In genomic region chr3:30343067-30343831, GRCh38 we compare ENCODE assay signal across 16 cellular contexts.
A peak's percentile ranks its signal among the peaks of the same experiment; 100 is the strongest.
DNase-seq lines count a peak whose midpoint lies in the region; ATAC-seq, FAIRE-seq and TF ChIP-seq lines count a peak whose summit lies in the region.
"Had no signal": no experiment of that assay in that cellular context is flagged by ENCODE, and none has a peak within 500 bp of the region (broad histone marks: within the 10 kb centered on the region; RNA-seq: fewer than 3 reads in every experiment).

No MANE protein-coding gene starts in this region.

- DNase-seq in H54 (ENCODE audit: insufficient read length, low spot score) (no peak), astrocyte (ENCODE audit: low read depth) (no peak), kidney glomerular epithelial cell (lab: John Stamatoyannopoulos, UW) (peak; percentile 34), smooth muscle cell (lab: John Stamatoyannopoulos, UW; ENCODE audit: unreplicated experiment) (no peak), DMS153 treated with DMSO at 0.1 percent for 48 hours (lab: John Stamatoyannopoulos, UW; ENCODE audit: unreplicated experiment) (no peak), endodermal cell (no peak), amygdala (lab: John Stamatoyannopoulos, UW) (no peak)
- DNase-seq: activated B cell treated with CpG ODN at 0.5 μM for 24 hours, BE2C, cerebellar nuclear complex, left lung, NCI-H1417 had no signal

- H2AFZ ChIP-seq in astrocyte (ENCODE audit: low read depth, low read length) (no peak overlapping the region), smooth muscle cell (ENCODE audit: low read depth) (no peak overlapping the region)

- H3K27me3 Mint-ChIP-seq in astrocyte (ENCODE audit: low read depth, unreplicated experiment) (no peaks in the 10 kb centered on the region), endodermal cell (ENCODE audit: insufficient read depth) (no peaks in the 10 kb centered on the region)

- H3K4me1 ChIP-seq in astrocyte (ENCODE audit: insufficient read depth, low read length) (peaks cover 47% of the 10 kb centered on the region), smooth muscle cell (ENCODE audit: low read depth) (peaks cover 32% of the 10 kb centered on the region), endodermal cell (ENCODE audit: control insufficient read depth, insufficient read depth, low read length) (no peaks in the 10 kb centered on the region)
- H3K4me1 ChIP-seq: BE2C had no signal

- FAIRE-seq in H54 (lab: Jason Lieb, UNC) (peak; percentile 48), astrocyte (lab: Jason Lieb, UNC) (no peak)

- H3K4me3 ChIP-seq in astrocyte (ENCODE audit: insufficient read depth, low read depth, low read length) = no peak overlapping the region
- no peak overlapping the region for H3K4me3 ChIP-seq in smooth muscle cell
- H3K4me3 ChIP-seq in endodermal cell (ENCODE audit: low read length) = no peak overlapping the region
- H3K4me3 ChIP-seq: left lung had no signal

- no peak overlapping the region for H3K4me3 Mint-ChIP-seq in astrocyte (ENCODE audit: unreplicated experiment)
- H3K4me3 Mint-ChIP-seq in endodermal cell = no peak overlapping the region
- H3K4me3 Mint-ChIP-seq: activated B cell treated with CpG ODN at 0.5 μM for 24 hours; activated naive CD4-positive, alpha-beta T cell treated with anti-CD3 and anti-CD28 coated beads for 36 hours; neural crest cell had no signal

- no peaks in the 10 kb centered on the region for H3K27me3 ChIP-seq in astrocyte (ENCODE audit: insufficient read depth, low read length)
- H3K27me3 ChIP-seq in smooth muscle cell (ENCODE audit: low read depth) = no peaks in the 10 kb centered on the region
- no peaks in the 10 kb centered on the region for H3K27me3 ChIP-seq in endodermal cell (ENCODE audit: control insufficient read depth, insufficient read depth, low read length, poor library complexity, severe bottlenecking)
- H3K27me3 ChIP-seq: BE2C, left lung had no signal

- H3K9me3 Mint-ChIP-seq in astrocyte (ENCODE audit: unreplicated experiment) = no peaks in the 10 kb centered on the region
- H3K9me3 Mint-ChIP-seq in endodermal cell = no peaks in the 10 kb centered on the region
- H3K9me3 Mint-ChIP-seq: activated B cell treated with CpG ODN at 0.5 μM for 24 hours; activated naive CD4-positive, alpha-beta T cell treated with anti-CD3 and anti-CD28 coated beads for 36 hours; neural crest cell had no signal

- TF ChIP-seq CTCF in astrocyte (IDR thresholded peaks at IDR 0.05; ENCODE audit: insufficient read depth, low read depth, low read length) (no peak), smooth muscle cell (IDR thresholded peaks at IDR 0.05; ENCODE audit: borderline replicate concordance, insufficient read depth, poor library complexity, severe bottlenecking) (no peak), endodermal cell (conservative IDR thresholded peaks at IDR 0.05) (no peak)

- no peaks in the 10 kb centered on the region for H3K36me3 ChIP-seq in astrocyte (ENCODE audit: insufficient read depth, low read length)
- no peaks in the 10 kb centered on the region for H3K36me3 ChIP-seq in smooth muscle cell (ENCODE audit: low read depth)
- H3K36me3 ChIP-seq in endodermal cell (ENCODE audit: control insufficient read depth, insufficient read depth, low read length) = no peaks in the 10 kb centered on the region
- H3K36me3 ChIP-seq: BE2C, left lung had no signal

- H4K20me1 ChIP-seq in astrocyte (ENCODE audit: insufficient read depth, low read length) = no peaks in the 10 kb centered on the region
- H4K20me1 ChIP-seq in smooth muscle cell (ENCODE audit: low read depth) = no peaks in the 10 kb centered on the region

- H3K27ac Mint-ChIP-seq in astrocyte (ENCODE audit: unreplicated experiment) (peak overlapping the region; percentile 5), endodermal cell (no peak overlapping the region)
- H3K27ac Mint-ChIP-seq: activated B cell treated with CpG ODN at 0.5 μM for 24 hours; activated naive CD4-positive, alpha-beta T cell treated with anti-CD3 and anti-CD28 coated beads for 36 hours had no signal

- peaks cover 42% of the 10 kb centered on the region for H3K4me1 Mint-ChIP-seq in astrocyte (ENCODE audit: low read depth, unreplicated experiment)
- peaks cover 17% of the 10 kb centered on the region for H3K4me1 Mint-ChIP-seq in endodermal cell
- H3K4me1 Mint-ChIP-seq: activated B cell treated with CpG ODN at 0.5 μM for 24 hours had no signal

- TF ChIP-seq POLR2A in H54 (IDR thresholded peaks at IDR 0.05; ENCODE audit: low read depth, low read length) = no peak

- H3K9me3 ChIP-seq in astrocyte (ENCODE audit: insufficient read depth, low read depth, low read length) (no peaks in the 10 kb centered on the region), smooth muscle cell (replicated peaks; ENCODE audit: low read depth) (no peaks in the 10 kb centered on the region), endodermal cell (ENCODE audit: control insufficient read depth, low read length) (no peaks in the 10 kb centered on the region)
- H3K9me3 ChIP-seq: BE2C, left lung had no signal

- peak overlapping the region; percentile 84 for H3K27ac ChIP-seq in astrocyte (ENCODE audit: low read depth, low read length)
- peak overlapping the region; percentile 91 for H3K27ac ChIP-seq in smooth muscle cell (ENCODE audit: low read depth)
- no peak overlapping the region for H3K27ac ChIP-seq in endodermal cell (ENCODE audit: low read depth, low read length)
- H3K27ac ChIP-seq: KMS-11 had no signal

- peak overlapping the region; percentile 53 for H3K9ac ChIP-seq in astrocyte (ENCODE audit: low read length)
- peak overlapping the region; percentile 50 for H3K9ac ChIP-seq in smooth muscle cell (ENCODE audit: low read depth)
- no peak overlapping the region for H3K9ac ChIP-seq in endodermal cell (ENCODE audit: extremely low read depth, low read length, poor library complexity, severe bottlenecking)
- H3K9ac ChIP-seq: KMS-11 had no signal

- H3K4me2 ChIP-seq in astrocyte (ENCODE audit: low read length) (peak overlapping the region; percentile 58), smooth muscle cell (peak overlapping the region; percentile 41)
- H3K4me2 ChIP-seq: KMS-11 had no signal

- no peak for ATAC-seq in GM21360 (IDR thresholded peaks at IDR 0.05; ENCODE audit: unreplicated experiment)

- H3K36me3 Mint-ChIP-seq in astrocyte (ENCODE audit: low read depth, unreplicated experiment) (no peaks in the 10 kb centered on the region), endodermal cell (ENCODE audit: low read depth) (no peaks in the 10 kb centered on the region)

- H3K79me2 ChIP-seq in astrocyte (ENCODE audit: insufficient read depth, low read length) (no peaks in the 10 kb centered on the region), smooth muscle cell (ENCODE audit: low read depth) (no peaks in the 10 kb centered on the region)

- WGBS in smooth muscle cell (ENCODE audit: low lambda C conversion rate) = 80% methylated on average over 4 of the region's 4 CpGs
- WGBS in endodermal cell (ENCODE audit: insufficient coverage in 1 of 2, insufficient read length in 1 of 2), 2 experiments = 76 to 100% methylated on average over 1 to 4 of the region's 4 CpGs

- peaks cover 3% of the 10 kb centered on the region for H3F3A ChIP-seq in smooth muscle cell (ENCODE audit: low read depth)
